Comparison of ENCODE assay signal across 8 cellular contexts in genomic region chr17:7614422-7615264, GRCh38. TPM values are rescaled to one million over a fixed set of nuclear protein-coding genes. Genes with fewer than 3 reads are reported as not detected.
DNase-seq lines count a peak whose midpoint lies in the region; TF ChIP-seq lines count a peak whose summit lies in the region.

Gene FXR2 (minus strand): TSS chr17:7614897. CDS start chr17:7614532, 365 bp downstream.

- peak within 1 kb of the TSS; percentile 83 for H3K4me3 Mint-ChIP-seq in activated naive CD4-positive, alpha-beta T cell treated with anti-CD3 and anti-CD28 coated beads for 36 hours

- H3K4me1 Mint-ChIP-seq in activated naive CD4-positive, alpha-beta T cell treated with anti-CD3 and anti-CD28 coated beads for 36 hours (ENCODE audit: low read depth): peaks cover 32% of the 10 kb centered on the region

- peak within 1 kb of the TSS; percentile 58 for H3K14ac ChIP-seq in neuronal stem cell (ENCODE audit: low read length)

- H2BK5ac ChIP-seq in neuronal stem cell (ENCODE audit: low read length): peak within 1 kb of the TSS; percentile 91

- peaks cover 3% of the 10 kb centered on the region for H3K79me1 ChIP-seq in neuronal stem cell (ENCODE audit: low read depth, low read length)

- peak within 1 kb of the TSS; percentile 85 for H2AFZ ChIP-seq in neuronal stem cell (ENCODE audit: low read length)

- no peak within 1 kb of the TSS for H4K91ac ChIP-seq in neuronal stem cell (ENCODE audit: low read depth, low read length, poor library complexity)

- peak within 1 kb of the TSS; percentile 47 for H2BK120ac ChIP-seq in neuronal stem cell (ENCODE audit: low read depth, low read length)

- H3K27me3 Mint-ChIP-seq in activated naive CD4-positive, alpha-beta T cell treated with anti-CD3 and anti-CD28 coated beads for 36 hours (ENCODE audit: low read depth): no peaks in the 10 kb centered on the region

- peak; percentile 100 for DNase-seq in GM06990 (ENCODE audit: extremely low read depth, insufficient read length)
- peak; percentile 99 for DNase-seq in HFF-Myc (ENCODE audit: extremely low read depth, low read depth)
- peak; percentile 97 for DNase-seq in NAMALWA (ENCODE audit: low spot score)
- DNase-seq in SK-N-DZ (ENCODE audit: low spot score): peak; percentile 100
- peak; percentile 100 for DNase-seq in activated naive CD4-positive, alpha-beta T cell treated with anti-CD3 and anti-CD28 coated beads for 36 hours
- DNase-seq in foreskin melanocyte: peak; percentile 99
- DNase-seq in neuronal stem cell (ENCODE audit: low spot score): peak; percentile 100

- peak within 1 kb of the TSS; percentile 100 for H3K23ac ChIP-seq in neuronal stem cell (ENCODE audit: low read depth, low read length, poor library complexity)

- CTCF ChIA-PET in activated naive CD4-positive, alpha-beta T cell treated with anti-CD3 and anti-CD28 coated beads for 36 hours (lab: Charles Lee): interaction anchor here (0.6 to 2.7 kb wide), 10 partner anchors 13 to 259 kb away, joined by 3 to 9 read pairs (median 5); partner anchors contain the start of genes MPDU1, SAT2, SHBG and SOX15

- no peak within 1 kb of the TSS for H4K8ac ChIP-seq in neuronal stem cell (ENCODE audit: low read depth, low read length)

- peak within 1 kb of the TSS; percentile 96 for H2AK5ac ChIP-seq in neuronal stem cell (ENCODE audit: low read depth, low read length)

- intact Hi-C loops in activated naive CD4-positive, alpha-beta T cell treated with anti-CD3 and anti-CD28 coated beads for 36 hours (cut with micrococcal nuclease): loop anchor here (1.0 to 10.0 kb wide), 15 partner anchors 13 to 540 kb away; partner anchors contain the start of genes ATP1B2, CD68, EIF5A and MPDU1

- peak within 1 kb of the TSS; percentile 97 for H3K9ac ChIP-seq in neuronal stem cell (ENCODE audit: low read depth, low read length, poor library complexity)

- no peaks in the 10 kb centered on the region for H3K9me3 Mint-ChIP-seq in activated naive CD4-positive, alpha-beta T cell treated with anti-CD3 and anti-CD28 coated beads for 36 hours

- H3K4me2 ChIP-seq in neuronal stem cell (ENCODE audit: insufficient read depth, low read length, poor library complexity, severe bottlenecking): peak within 1 kb of the TSS; percentile 79

- TF ChIP-seq CTCF in GM06990 (IDR thresholded peaks at IDR 0.05; ENCODE audit: insufficient read depth, low read length, poor library complexity, severe bottlenecking): peak; percentile 65
- peak; percentile 69 for TF ChIP-seq CTCF in HFF-Myc (IDR thresholded peaks at IDR 0.05; ENCODE audit: low read depth, low read length, missing control alignments)
- no peak for TF ChIP-seq CTCF in subcutaneous adipose tissue (IDR thresholded peaks at IDR 0.05; ENCODE audit: low read depth)

- peak within 1 kb of the TSS; percentile 84 for H3K27ac Mint-ChIP-seq in activated naive CD4-positive, alpha-beta T cell treated with anti-CD3 and anti-CD28 coated beads for 36 hours

- H3K4me3 ChIP-seq in GM06990 (replicated peaks; ENCODE audit: low read depth, low read length) (peak within 1 kb of the TSS; percentile 96), HFF-Myc (replicated peaks; ENCODE audit: low read depth, low read length) (peak within 1 kb of the TSS; percentile 88), neuronal stem cell (ENCODE audit: low read length in 2 of 2) (peak within 1 kb of the TSS; percentile 64 to 90)

- peak within 1 kb of the TSS; percentile 97 for H3K18ac ChIP-seq in neuronal stem cell (ENCODE audit: low read length)

- no CpG with 5 or more reads among the region's 94 CpGs for WGBS in neuronal stem cell (ENCODE audit: extremely low coverage in 2 of 2, insufficient read length in 2 of 2, insufficient replicate concordance in 1 of 2), 2 donors

- no peak within 1 kb of the TSS for H3K4ac ChIP-seq in neuronal stem cell (ENCODE audit: low read length)

- H3K36me3 ChIP-seq in GM06990 (ENCODE audit: control insufficient read depth, insufficient read depth, low read length) (peaks cover 5% of the 10 kb centered on the region), neuronal stem cell (replicated peaks in 1 of 2; ENCODE audit: control insufficient read depth in 2 of 2, insufficient read depth in 2 of 2, low read length in 2 of 2) (peaks cover 5 to 28% of the 10 kb centered on the region in 2 donors)

- peak within 1 kb of the TSS; percentile 76 for H2BK15ac ChIP-seq in neuronal stem cell (ENCODE audit: low read length)

- no peaks in the 10 kb centered on the region for H3K9me3 ChIP-seq in neuronal stem cell (replicated peaks in 1 of 2; ENCODE audit: control insufficient read depth in 2 of 2, insufficient read depth in 1 of 2, low read depth in 1 of 2, low read length in 2 of 2)

- H2BK12ac ChIP-seq in neuronal stem cell (ENCODE audit: low read length): no peak within 1 kb of the TSS

- H3K27me3 ChIP-seq in GM06990 (replicated peaks; ENCODE audit: control insufficient read depth, insufficient read depth, low read length): no peaks in the 10 kb centered on the region
- H3K27me3 ChIP-seq in neuronal stem cell (ENCODE audit: control insufficient read depth in 3 of 3, insufficient read depth in 3 of 3, low read depth in 1 of 3, low read length in 3 of 3): no peaks in the 10 kb centered on the region

- H3K4me1 ChIP-seq in neuronal stem cell (ENCODE audit: control insufficient read depth in 2 of 2, insufficient read depth in 1 of 2, low read depth in 1 of 2, low read length in 2 of 2): peaks cover 8 to 9% of the 10 kb centered on the region in 2 donors

- H3K27ac ChIP-seq in neuronal stem cell (replicated peaks; ENCODE audit: low read length): peak within 1 kb of the TSS; percentile 94

- H3K36me3 Mint-ChIP-seq in activated naive CD4-positive, alpha-beta T cell treated with anti-CD3 and anti-CD28 coated beads for 36 hours (ENCODE audit: low read depth): peaks cover 2% of the 10 kb centered on the region

RNA-seq across cellular contexts. Expression of gene FXR2, which starts in this region (rescaled TPM):
- 117 and 125 TPM in 2 replicates for polyA plus RNA-seq in SK-N-DZ (2014; cell fraction: cytosol; rRNA removed)
- 102 and 145 TPM in 2 replicates for polyA plus RNA-seq in SK-N-DZ (2014; cell fraction: nucleus; rRNA removed)
- 10 to 100 TPM; 29.7 to 36.8 TPM for total RNA-seq in activated naive CD4-positive, alpha-beta T cell treated with anti-CD3 and anti-CD28 coated beads for 36 hours
- 51.8 TPM for polyA plus RNA-seq in neuronal stem cell (2013, experiment 1 of 2)
- 52.7 TPM for polyA plus RNA-seq in neuronal stem cell (2013, experiment 2 of 2)
- 10 to 100 TPM; 12.2 to 35.0 (median 25.1) TPM for total RNA-seq in subcutaneous adipose tissue

Comparison
In these comparisons a context has a peak if more than half of its experiments do, and no peak if none do; other contexts are left out.
1. Peak in every context shown above with its lines: DNase-seq, H3K4me3 ChIP-seq and H3K27ac ChIP-seq.